ENCODE assay signal across 8 cellular contexts in genomic region chr19:3499738-3500428, GRCh38. TPM values are rescaled to one million over a fixed set of nuclear protein-coding genes. Genes with fewer than 3 reads are reported as not detected.
DNase-seq lines count a peak whose midpoint lies in the region.

No MANE protein-coding gene starts in this region.

- CTCF ChIA-PET in activated naive CD4-positive, alpha-beta T cell treated with anti-CD3 and anti-CD28 coated beads for 36 hours (lab: Charles Lee): interaction anchor here (0.9 kb wide), 1 partner anchor 15 kb away, joined by 4 read pairs; no protein-coding TSS in a partner anchor

- H3K27ac Mint-ChIP-seq in activated naive CD4-positive, alpha-beta T cell treated with anti-CD3 and anti-CD28 coated beads for 36 hours: peak overlapping the region; percentile 92
- peak overlapping the region; percentile 99 for H3K27ac Mint-ChIP-seq in activated T-helper 2 cell treated with anti-CD3 and anti-CD28 coated beads, Interferon-gamma antibody, Interleukin-2, Interleukin-4, amounts not matched to agents 10 μg/mL and 5 μg/mL and 100 μg/mL, durations not matched to agents 14 hours and 24 hours and 36 hours
- H3K27ac Mint-ChIP-seq in immature natural killer cell: peak overlapping the region; percentile 96 to 99 (median 98)

- peak overlapping the region; percentile 99 for H3K27ac ChIP-seq in temporal lobe (ENCODE audit: low read depth, low read length)

- peaks cover 32% of the 10 kb centered on the region for H3K4me1 Mint-ChIP-seq in activated naive CD4-positive, alpha-beta T cell treated with anti-CD3 and anti-CD28 coated beads for 36 hours (ENCODE audit: low read depth)
- peaks cover 15% of the 10 kb centered on the region for H3K4me1 Mint-ChIP-seq in activated T-helper 2 cell treated with anti-CD3 and anti-CD28 coated beads, Interferon-gamma antibody, Interleukin-2, Interleukin-4, amounts not matched to agents 10 μg/mL and 5 μg/mL and 100 μg/mL, durations not matched to agents 14 hours and 24 hours and 36 hours (ENCODE audit: low read depth)
- peaks cover 22 to 27% of the 10 kb centered on the region in 2 donors for H3K4me1 Mint-ChIP-seq in immature natural killer cell

- no peak for DNase-seq in activated naive CD4-positive, alpha-beta T cell treated with anti-CD3 and anti-CD28 coated beads for 36 hours
- no peak for DNase-seq in activated naive CD4-positive, alpha-beta T cell treated with Interleukin-2 at 50 U/mL for 16 hours
- DNase-seq in activated T-helper 2 cell treated with anti-CD3 and anti-CD28 coated beads, Interferon-gamma antibody, Interleukin-2, Interleukin-4, amounts not matched to agents 10 μg/mL and 5 μg/mL and 100 μg/mL, durations not matched to agents 14 hours and 24 hours and 36 hours (ENCODE audit: low spot score): no peak
- no peak for DNase-seq in immature natural killer cell
- DNase-seq in retina: no peak
- DNase-seq in foreskin melanocyte: no peak
- DNase-seq in KBM-7: no peak

- H3K36me3 Mint-ChIP-seq in activated naive CD4-positive, alpha-beta T cell treated with anti-CD3 and anti-CD28 coated beads for 36 hours (ENCODE audit: low read depth): peaks cover 18% of the 10 kb centered on the region
- peaks cover 34% of the 10 kb centered on the region for H3K36me3 Mint-ChIP-seq in activated T-helper 2 cell treated with anti-CD3 and anti-CD28 coated beads, Interferon-gamma antibody, Interleukin-2, Interleukin-4, amounts not matched to agents 10 μg/mL and 5 μg/mL and 100 μg/mL, durations not matched to agents 14 hours and 24 hours and 36 hours (ENCODE audit: low read depth)
- peaks cover 0 to 12% (median 0%) of the 10 kb centered on the region in 3 donors for H3K36me3 Mint-ChIP-seq in immature natural killer cell

- H3K4me3 Mint-ChIP-seq in activated naive CD4-positive, alpha-beta T cell treated with anti-CD3 and anti-CD28 coated beads for 36 hours: peak overlapping the region; percentile 88
- H3K4me3 Mint-ChIP-seq in activated T-helper 2 cell treated with anti-CD3 and anti-CD28 coated beads, Interferon-gamma antibody, Interleukin-2, Interleukin-4, amounts not matched to agents 10 μg/mL and 5 μg/mL and 100 μg/mL, durations not matched to agents 14 hours and 24 hours and 36 hours (ENCODE audit: low read depth): peak overlapping the region; percentile 96
- H3K4me3 Mint-ChIP-seq in immature natural killer cell: peak overlapping the region; percentile 86 to 96 (median 92)

- in situ Hi-C loops in KBM-7 (cut with MboI; ENCODE audit: low pct_unique_long_range_greater_than_20kb, low sequenced_read_pairs): no loop called here

- intact Hi-C loops in activated naive CD4-positive, alpha-beta T cell treated with anti-CD3 and anti-CD28 coated beads for 36 hours (cut with micrococcal nuclease): no loop called here
- intact Hi-C loops in activated T-helper 2 cell treated with anti-CD3 and anti-CD28 coated beads, Interferon-gamma antibody, Interleukin-2, Interleukin-4, amounts not matched to agents 10 μg/mL and 5 μg/mL and 100 μg/mL, durations not matched to agents 14 hours and 24 hours and 36 hours (cut with micrococcal nuclease): loop anchor here (2.0 kb wide), 1 partner anchor 73 kb away; the partner anchor contains the start of gene HMG20B

- no peaks in the 10 kb centered on the region for H3K9me3 Mint-ChIP-seq in activated naive CD4-positive, alpha-beta T cell treated with anti-CD3 and anti-CD28 coated beads for 36 hours
- no peaks in the 10 kb centered on the region for H3K9me3 Mint-ChIP-seq in activated T-helper 2 cell treated with anti-CD3 and anti-CD28 coated beads, Interferon-gamma antibody, Interleukin-2, Interleukin-4, amounts not matched to agents 10 μg/mL and 5 μg/mL and 100 μg/mL, durations not matched to agents 14 hours and 24 hours and 36 hours
- peaks cover 0 to 1% (median 0%) of the 10 kb centered on the region in 6 donors for H3K9me3 Mint-ChIP-seq in immature natural killer cell

- H3K27me3 Mint-ChIP-seq in activated naive CD4-positive, alpha-beta T cell treated with anti-CD3 and anti-CD28 coated beads for 36 hours (ENCODE audit: low read depth): no peaks in the 10 kb centered on the region
- no peaks in the 10 kb centered on the region for H3K27me3 Mint-ChIP-seq in activated T-helper 2 cell treated with anti-CD3 and anti-CD28 coated beads, Interferon-gamma antibody, Interleukin-2, Interleukin-4, amounts not matched to agents 10 μg/mL and 5 μg/mL and 100 μg/mL, durations not matched to agents 14 hours and 24 hours and 36 hours (ENCODE audit: low read depth)
- peaks cover 17 to 19% (median 18%) of the 10 kb centered on the region in 3 donors for H3K27me3 Mint-ChIP-seq in immature natural killer cell (ENCODE audit: low read depth in 3 of 3)

RNA-seq across cellular contexts. Expression of gene DOHH, which starts 0.6 kb away (rescaled TPM):
- 10 to 100 TPM; 13.3 to 14.0 TPM for total RNA-seq in activated naive CD4-positive, alpha-beta T cell treated with anti-CD3 and anti-CD28 coated beads for 36 hours
- 19.7 and 20.6 TPM in 2 replicates for total RNA-seq in activated T-helper 2 cell treated with anti-CD3 and anti-CD28 coated beads, Interferon-gamma antibody, Interleukin-2, Interleukin-4, amounts not matched to agents 10 μg/mL and 5 μg/mL and 100 μg/mL, durations not matched to agents 14 hours and 24 hours and 36 hours
- 10 to 100 TPM in 1 of 3 donors, 1 to 10 TPM in 2; 6.8 to 18.4 (median 9.1) TPM for polyA plus RNA-seq in immature natural killer cell
- total RNA-seq in temporal lobe: 11.6 TPM

RNA-seq across cellular contexts. Expression of gene FZR1, which starts 6.2 kb away (rescaled TPM):
- 10 to 100 TPM; 40.3 to 46.3 TPM for total RNA-seq in activated naive CD4-positive, alpha-beta T cell treated with anti-CD3 and anti-CD28 coated beads for 36 hours
- 44.3 and 49.2 TPM in 2 replicates for total RNA-seq in activated T-helper 2 cell treated with anti-CD3 and anti-CD28 coated beads, Interferon-gamma antibody, Interleukin-2, Interleukin-4, amounts not matched to agents 10 μg/mL and 5 μg/mL and 100 μg/mL, durations not matched to agents 14 hours and 24 hours and 36 hours
- 10 to 100 TPM in 1 of 3 donors, 1 to 10 TPM in 2; 6.8 to 14.2 (median 9.7) TPM for polyA plus RNA-seq in immature natural killer cell
- 27.5 TPM for total RNA-seq in temporal lobe

RNA-seq across cellular contexts. Expression of gene SMIM44, which starts 16.6 kb away (rescaled TPM):
- not detected for total RNA-seq in activated naive CD4-positive, alpha-beta T cell treated with anti-CD3 and anti-CD28 coated beads for 36 hours
- not detected in 2 replicates for total RNA-seq in activated T-helper 2 cell treated with anti-CD3 and anti-CD28 coated beads, Interferon-gamma antibody, Interleukin-2, Interleukin-4, amounts not matched to agents 10 μg/mL and 5 μg/mL and 100 μg/mL, durations not matched to agents 14 hours and 24 hours and 36 hours
- polyA plus RNA-seq in immature natural killer cell: not detected
- total RNA-seq in temporal lobe: not detected

RNA-seq across cellular contexts. Expression of gene SMIM24, which starts 19.6 kb away (rescaled TPM):
- under 1 TPM in 1 of 2 experiments, not detected in 1; 0.41 TPM for total RNA-seq in activated naive CD4-positive, alpha-beta T cell treated with anti-CD3 and anti-CD28 coated beads for 36 hours
- total RNA-seq in activated T-helper 2 cell treated with anti-CD3 and anti-CD28 coated beads, Interferon-gamma antibody, Interleukin-2, Interleukin-4, amounts not matched to agents 10 μg/mL and 5 μg/mL and 100 μg/mL, durations not matched to agents 14 hours and 24 hours and 36 hours: 0.51 and 0.84 TPM in 2 replicates
- polyA plus RNA-seq in immature natural killer cell: 1 to 10 TPM in 2 of 3 donors, not detected in 1; 1.5 to 2.1 TPM
- 0.25 TPM for total RNA-seq in temporal lobe

RNA-seq across cellular contexts. Expression of gene TEKTIP1, which starts 39.1 kb away (rescaled TPM):
- total RNA-seq in activated naive CD4-positive, alpha-beta T cell treated with anti-CD3 and anti-CD28 coated beads for 36 hours: 1 to 10 TPM; 2.1 to 2.5 TPM
- total RNA-seq in activated T-helper 2 cell treated with anti-CD3 and anti-CD28 coated beads, Interferon-gamma antibody, Interleukin-2, Interleukin-4, amounts not matched to agents 10 μg/mL and 5 μg/mL and 100 μg/mL, durations not matched to agents 14 hours and 24 hours and 36 hours: 2.0 and 2.5 TPM in 2 replicates
- not detected for polyA plus RNA-seq in immature natural killer cell
- total RNA-seq in temporal lobe: not detected
